Comparison of ENCODE assay signal across 11 cellular contexts in genomic region chr5:119385136-119386128, GRCh38. TPM values are rescaled to one million over a fixed set of nuclear protein-coding genes. Genes with fewer than 3 reads are reported as not detected.
DNase-seq lines count a peak whose midpoint lies in the region; ATAC-seq and TF ChIP-seq lines count a peak whose summit lies in the region.
"Had no signal": no experiment of that assay in that cellular context is flagged by ENCODE, and none has a peak within 500 bp of the region (broad histone marks: within the 10 kb centered on the region; RNA-seq: fewer than 3 reads in every experiment).

No MANE protein-coding gene starts in this region.

- H3K36me3 ChIP-seq in left ventricle myocardium inferior (no peaks in the 10 kb centered on the region), ascending aorta (no peaks in the 10 kb centered on the region), transverse colon (no peaks in the 10 kb centered on the region)
- H3K36me3 ChIP-seq: upper lobe of right lung had no signal

- DNase-seq in left ventricle myocardium inferior (no peak), Right ventricle myocardium inferior (ENCODE audit: missing footprints) (no peak), ascending aorta (ENCODE audit: low spot score in 2 of 2) (no peak), transverse colon (no peak), NCI-H510A treated with DMSO at 0.1 percent for 48 hours (lab: John Stamatoyannopoulos, UW) (no peak), NCI-H524 treated with DMSO at 0.1 percent for 48 hours (lab: John Stamatoyannopoulos, UW) (no peak), SW 1271 (lab: John Stamatoyannopoulos, UW) (no peak)
- DNase-seq: stimulated activated CD4-positive, alpha-beta T cell treated with anti-CD3 and anti-CD28 coated beads, Interleukin-12 subunit alpha, Interleukin-12 subunit beta, amount 100 ng/mL, for 4 hours; upper lobe of right lung had no signal

- H3K27ac ChIP-seq in left ventricle myocardium inferior (replicated peaks) (peak overlapping the region; percentile 53), ascending aorta (peak overlapping the region; percentile 28 to 34), transverse colon (peak overlapping the region; percentile 3 to 57 (median 30))

- in situ Hi-C loops in transverse colon (cut with MboI; ENCODE audit: low pct_ligation_motif_present in 1 of 4, low pct_unique_long_range_greater_than_20kb in 1 of 4, low sequenced_read_pairs in 3 of 4): no loop called here

- H3K4me1 ChIP-seq in left ventricle myocardium inferior: peaks cover 51% of the 10 kb centered on the region
- peaks cover 6 to 22% of the 10 kb centered on the region in 2 donors for H3K4me1 ChIP-seq in ascending aorta
- H3K4me1 ChIP-seq in transverse colon: peaks cover 4 to 52% (median 16%) of the 10 kb centered on the region in 4 donors

- TF ChIP-seq POLR2A in transverse colon (IDR thresholded peaks at IDR 0.05): no peak

- 67 to 72% methylated on average over 5 to 6 of the region's 6 CpGs for WGBS in transverse colon (ENCODE audit: low coverage in 1 of 2), 2 donors

- TF ChIP-seq CTCF in left ventricle myocardium inferior (IDR thresholded peaks at IDR 0.05; ENCODE audit: borderline replicate concordance) (no peak), ascending aorta (IDR thresholded peaks at IDR 0.05) (no peak), transverse colon (IDR thresholded peaks at IDR 0.05) (no peak)

- TF ChIP-seq EP300 in transverse colon (IDR thresholded peaks at IDR 0.05; ENCODE audit: low read depth): no peak

- no peaks in the 10 kb centered on the region for H3K9me3 ChIP-seq in left ventricle myocardium inferior (replicated peaks)
- no peaks in the 10 kb centered on the region for H3K9me3 ChIP-seq in ascending aorta
- no peaks in the 10 kb centered on the region for H3K9me3 ChIP-seq in transverse colon
- H3K9me3 ChIP-seq: upper lobe of right lung had no signal

- H3K27me3 ChIP-seq in left ventricle myocardium inferior (ENCODE audit: low read depth) (no peaks in the 10 kb centered on the region), ascending aorta (no peaks in the 10 kb centered on the region), transverse colon (no peaks in the 10 kb centered on the region)
- H3K27me3 ChIP-seq: BLaER1 treated with 17β-estradiol and CSF1 and Interleukin-3, amounts not matched to agents 10 nM and 100 nM; upper lobe of right lung had no signal

- no peak for ATAC-seq in Right ventricle myocardium inferior
- peak; percentile 35 for ATAC-seq in HG03108 (IDR thresholded peaks at IDR 0.05; ENCODE audit: unreplicated experiment)
- ATAC-seq: upper lobe of right lung had no signal

- H3K4me3 ChIP-seq in left ventricle myocardium inferior (no peak overlapping the region), ascending aorta (no peak overlapping the region), transverse colon (no peak overlapping the region)
- H3K4me3 ChIP-seq: BLaER1 treated with 17β-estradiol and CSF1 and Interleukin-3, amounts not matched to agents 10 nM and 100 nM; upper lobe of right lung had no signal

- intact Hi-C loops in left ventricle myocardium inferior (cut with micrococcal nuclease) (no loop called here), Right ventricle myocardium inferior (cut with DNase I) (loop anchor here (5.0 kb wide), 1 partner anchor 48 kb away; no protein-coding TSS in a partner anchor), ascending aorta (cut with DNase I) (no loop called here), transverse colon (cut with DNase I; ENCODE audit: low total_unique reads) (no loop called here)

RNA-seq across cellular contexts. Expression of gene TNFAIP8, which starts 29.6 kb away (rescaled TPM):
- total RNA-seq in left ventricle myocardium inferior (3.2 TPM), Right ventricle myocardium inferior (17.8 TPM), ascending aorta (3.5 TPM), transverse colon (10 to 100 TPM in 3 of 4 donors, 1 to 10 TPM in 1; 9.8 to 28.1 (median 22.5) TPM)
